1 cellular context compared by ENCODE assay signal in the genomic region with DNA sequence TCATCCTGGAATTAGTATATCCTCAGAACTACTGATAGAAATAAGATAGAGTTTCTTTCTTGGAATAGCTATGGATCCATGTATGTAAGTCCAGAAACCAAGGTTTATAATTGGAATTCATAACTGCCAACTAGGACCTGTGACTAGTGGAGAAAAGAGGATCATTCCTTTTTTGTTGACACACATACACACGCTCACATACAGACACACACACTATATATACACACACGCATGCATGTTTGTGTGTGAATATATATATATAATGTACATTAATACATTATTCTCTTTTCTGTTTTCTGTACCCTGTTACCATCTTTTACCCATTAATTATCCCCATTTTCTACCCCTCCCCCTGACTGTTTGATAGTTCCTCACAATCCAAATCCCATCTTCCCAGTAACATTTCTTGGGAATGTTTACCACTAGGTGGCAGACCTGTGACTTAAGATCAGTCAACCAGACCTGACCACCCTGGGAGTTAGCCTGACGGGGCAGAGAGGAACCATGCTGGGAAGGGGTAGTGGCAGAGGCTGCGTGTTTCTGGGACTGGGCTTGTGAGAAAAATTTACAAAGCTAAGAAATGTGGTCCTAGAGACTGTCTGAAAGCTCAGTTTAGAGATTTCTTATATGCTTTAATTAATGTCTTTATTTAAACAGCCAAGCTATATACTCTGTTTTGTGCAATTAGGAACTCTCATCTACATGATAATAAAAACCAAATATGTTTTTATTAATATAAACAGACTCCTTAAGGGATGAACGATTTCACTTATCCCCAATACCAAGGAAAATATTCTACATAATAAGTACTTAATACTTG.
TF ChIP-seq lines count a peak whose summit lies in the region.

No MANE protein-coding gene starts in this region.

TF ChIP-seq in A549, 52 proteins besides CTCF, POLR2A, EP300 and RAD21:
- TF ChIP-seq HMGXB4 (CRISPR knock-in tag; IDR thresholded peaks at IDR 0.05; ENCODE audit: borderline replicate concordance) (no peak), SMC3 (IDR thresholded peaks at IDR 0.05) (peak; percentile 50; the same call in 2 of the 3 replicates)
